In the genomic region with DNA sequence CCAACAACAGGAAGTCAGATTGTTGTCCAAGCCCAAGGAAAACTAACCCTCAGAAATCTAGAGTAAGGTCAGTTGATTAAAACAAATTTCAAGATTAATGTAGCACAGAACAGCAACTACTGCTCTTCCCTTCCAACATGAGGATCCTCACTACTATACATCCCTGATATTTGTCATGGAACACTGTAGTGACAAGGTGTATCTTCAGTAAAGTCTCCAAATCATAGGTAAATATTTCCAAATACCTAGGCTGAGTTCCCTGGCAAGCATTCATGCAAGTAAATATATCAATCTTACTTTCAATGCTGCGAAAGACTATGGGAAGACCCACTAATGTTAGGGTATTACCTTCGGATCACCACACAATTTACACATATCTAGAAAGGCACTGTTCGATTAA, we compare ENCODE assay signal across 34 cellular contexts.
"Had no signal": no experiment of that assay in that cellular context is flagged by ENCODE, and none has a peak within 500 bp of the region (broad histone marks: within the 10 kb centered on the region; RNA-seq: fewer than 3 reads in every experiment).

No MANE protein-coding gene starts in this region.

- DNase-seq: activated effector memory CD4-positive, alpha-beta T cell treated with anti-CD3 and anti-CD28 coated beads, Interleukin-2, amount 50 U/mL, for 16 hours; activated effector memory CD4-positive, alpha-beta T cell treated with Interleukin-2 at 50 U/mL for 16 hours; activated gamma-delta T cell; activated gamma-delta T cell treated with Interleukin-2 at 50 U/mL for 16 hours; activated naive CD4-positive, alpha-beta T cell; activated naive CD4-positive, alpha-beta T cell treated with anti-CD3 and anti-CD28 coated beads for 36 hours; activated naive CD4-positive, alpha-beta T cell treated with anti-CD3 and anti-CD28 coated beads, Interleukin-2, amount 10 ng/mL, durations not matched to agents 7 days and 5 days; activated naive CD4-positive, alpha-beta T cell treated with anti-CD3 and anti-CD28 coated beads, Interleukin-2, amount 50 U/mL, for 16 hours; activated naive CD4-positive, alpha-beta T cell treated with Interleukin-2 at 50 U/mL for 16 hours; activated naive CD8-positive, alpha-beta T cell treated with anti-CD3 and anti-CD28 coated beads for 36 hours; activated naive CD8-positive, alpha-beta T cell treated with anti-CD3 and anti-CD28 coated beads, Interleukin-2, amount 10 ng/mL, durations not matched to agents 7 days and 5 days; activated naive CD8-positive, alpha-beta T cell treated with anti-CD3 and anti-CD28 coated beads, Interleukin-2, amount 50 U/mL, for 24 hours; activated T-cell treated with anti-CD3 and anti-CD28 coated beads, Interleukin-2, amount 50 U/mL, for 1 hour; activated T-cell treated with anti-CD3 and anti-CD28 coated beads, Interleukin-2, amount 50 U/mL, for 24 hours; activated T-cell treated with anti-CD3 and anti-CD28 coated beads, Interleukin-2, amount 50 U/mL, for 4 hours; activated T-cell treated with anti-CD3 and anti-CD28 coated beads, Interleukin-2, amount 50 U/mL, for 48 hours; activated T-cell treated with anti-CD3 and anti-CD28 coated beads, Interleukin-2, amount 50 U/mL, for 72 hours; adrenal gland; amniotic stem cell; amygdala; anterior cingulate cortex; aorta; body of pancreas; brain microvascular endothelial cell; caudate nucleus; central memory CD4-positive, alpha-beta T cell; cerebellar nuclear complex had no signal

- H3K4me3 ChIP-seq: adrenal gland, ascending aorta, body of pancreas, breast epithelium, cardiac muscle cell had no signal

- H3K4me1 ChIP-seq: adrenal gland, ascending aorta, body of pancreas, breast epithelium had no signal

- H3K27ac ChIP-seq: adrenal gland, ascending aorta, body of pancreas, brain microvascular endothelial cell, breast epithelium, cardiac muscle cell had no signal

- H3K36me3 ChIP-seq: adrenal gland, ascending aorta, brain microvascular endothelial cell, breast epithelium, cardiac muscle cell had no signal

- FAIRE-seq: astrocyte, bronchial epithelial cell had no signal

- H3K9me3 ChIP-seq: adrenal gland, ascending aorta, body of pancreas had no signal

- H3K27me3 ChIP-seq: adrenal gland, ascending aorta, body of pancreas, brain microvascular endothelial cell, breast epithelium, cardiac muscle cell had no signal

- ATAC-seq: activated naive CD4-positive, alpha-beta T cell treated with anti-CD3 and anti-CD28 coated beads, Interleukin-2, amount 50 U/mL, for 72 hours; activated naive CD8-positive, alpha-beta T cell treated with anti-CD3 and anti-CD28 coated beads, Interleukin-2, amount 50 U/mL, for 24 hours; activated T-cell treated with anti-CD3 and anti-CD28 coated beads, Interleukin-2, amount 50 U/mL, for 4 hours; activated T-cell treated with anti-CD3 and anti-CD28 coated beads, Interleukin-2, amount 50 U/mL, for 72 hours; activated T-helper 17 cell treated with anti-CD3 and anti-CD28 coated beads, Interleukin-2, amount 50 U/mL, for 72 hours; body of pancreas had no signal
